In genomic region chr2:236503100-236503499, GRCh38 we compare ENCODE assay signal across 13 cellular contexts.
DNase-seq lines count a peak whose midpoint lies in the region; ATAC-seq, FAIRE-seq and TF ChIP-seq lines count a peak whose summit lies in the region.
"Had no signal": no experiment of that assay in that cellular context is flagged by ENCODE, and none has a peak within 500 bp of the region (broad histone marks: within the 10 kb centered on the region; RNA-seq: fewer than 3 reads in every experiment).

No MANE protein-coding gene starts in this region.

- peak; percentile 60; the same call in 1 of the 2 replicates for ATAC-seq in HCT116
- ATAC-seq in naive B cell (ENCODE audit: low read depth in 2 of 2) = peak; percentile 37 to 39

- CTCF ChIA-PET in HCT116 (lab: Charles Lee) (no interaction called here), RWPE1 (lab: Yijun Ruan, JAX) (no interaction called here)

- DNase-seq in CD14-positive monocyte (ENCODE audit: low spot score) = no peak
- no peak for DNase-seq in HCT116 (ENCODE audit: low read depth, low spot score)
- no peak for DNase-seq in chondrocyte (ENCODE audit: low spot score)
- DNase-seq in naive B cell = no peak
- no peak for DNase-seq in frontal cortex (ENCODE audit: low spot score in 2 of 2)
- DNase-seq in adrenal gland = no peak
- DNase-seq in KG1 (lab: John Stamatoyannopoulos, UW) = no peak
- DNase-seq in RWPE1 (ENCODE audit: low spot score) = no peak
- DNase-seq: NCI-H2081 treated with DMSO at 0.1 percent for 48 hours, OCI-M1 had no signal

- H3K27me3 Mint-ChIP-seq in CD14-positive monocyte (ENCODE audit: low read depth in 3 of 3) (peaks cover 24 to 48% (median 27%) of the 10 kb centered on the region in 3 donors), chondrocyte (ENCODE audit: low read depth) (no peaks in the 10 kb centered on the region), naive B cell (peaks cover 49 to 75% (median 71%) of the 10 kb centered on the region in 3 donors)

- H3K4me1 ChIP-seq in HCT116 (ENCODE audit: control insufficient read depth in 1 of 2, insufficient read depth in 2 of 2, low read length in 2 of 2) = no peaks in the 10 kb centered on the region
- peaks cover 0 to 3% of the 10 kb centered on the region in 2 donors for H3K4me1 ChIP-seq in adrenal gland (replicated peaks in 1 of 2)

- H3K4me3 Mint-ChIP-seq in CD14-positive monocyte (no peak overlapping the region), chondrocyte (ENCODE audit: unreplicated experiment) (no peak overlapping the region), naive B cell (no peak overlapping the region)
- H3K4me3 Mint-ChIP-seq: activated naive CD8-positive, alpha-beta T cell; T-helper 2 cell treated with Interferon-gamma antibody and Interleukin-4, amounts not matched to agents 5 μg/mL and 100 μg/mL, for 36 hours had no signal

- no peaks in the 10 kb centered on the region for H4K20me1 ChIP-seq in HCT116 (ENCODE audit: insufficient read depth)

- H3K36me3 Mint-ChIP-seq in CD14-positive monocyte (no peaks in the 10 kb centered on the region), chondrocyte (ENCODE audit: low read depth) (no peaks in the 10 kb centered on the region), naive B cell (no peaks in the 10 kb centered on the region)

- H3K4me1 Mint-ChIP-seq in CD14-positive monocyte (peaks cover 16% of the 10 kb centered on the region), chondrocyte (ENCODE audit: low read depth) (peaks cover 19% of the 10 kb centered on the region), naive B cell (peaks cover 0 to 10% (median 5%) of the 10 kb centered on the region in 3 donors)

- H3K36me3 ChIP-seq in HCT116 (ENCODE audit: control insufficient read depth in 1 of 2, insufficient read depth in 2 of 2, low read length in 2 of 2) (no peaks in the 10 kb centered on the region), adrenal gland (replicated peaks in 1 of 2) (no peaks in the 10 kb centered on the region)

- H3K9ac ChIP-seq in HCT116 (ENCODE audit: low read length) = no peak overlapping the region
- H3K9ac ChIP-seq: KMS-11 had no signal

- no peak overlapping the region for H2AFZ ChIP-seq in HCT116 (ENCODE audit: low read depth, low read length, poor library complexity, severe bottlenecking)

- RAD21 ChIA-PET in HCT116 (lab: Charles Lee; ENCODE audit: low non-redundant PET in 1 of 2, low total read pairs in 2 of 2, uncharacterized antibody in 2 of 2, unreplicated experiment in 2 of 2) = interaction anchor here in 1 of 2 experiments (0.7 kb wide), 1 partner anchor 522 kb away, joined by 5 read pairs; no protein-coding TSS in a partner anchor

- no peak for FAIRE-seq in frontal cortex (lab: Jason Lieb, UNC)

- POLR2A ChIA-PET in HCT116 (lab: Charles Lee) = no interaction called here
- POLR2A ChIA-PET in RWPE1 (lab: Yijun Ruan, JAX; ENCODE audit: low non-redundant PET) = no interaction called here

- intact Hi-C loops in CD14-positive monocyte (cut with micrococcal nuclease) = no loop called here
- intact Hi-C loops in HCT116 (cut with micrococcal nuclease) = no loop called here
- intact Hi-C loops in adrenal gland (cut with DNase I) = no loop called here

- TF ChIP-seq POLR2A in HCT116 (IDR thresholded peaks at IDR 0.05; ENCODE audit: borderline replicate concordance, extremely low read depth, insufficient read depth, insufficient read length) = no peak
- TF ChIP-seq POLR2A in adrenal gland (IDR thresholded peaks at IDR 0.05) = no peak

- peak; percentile 12 for TF ChIP-seq CTCF in CD14-positive monocyte (IDR thresholded peaks at IDR 0.05)
- TF ChIP-seq CTCF in HCT116 (IDR thresholded peaks at IDR 0.05 in 2 of 3, conservative IDR thresholded peaks at IDR 0.05 in 1 of 3; ENCODE audit: borderline replicate concordance in 1 of 3, insufficient read depth in 1 of 3, low read depth in 2 of 3, low read length in 2 of 3) = peak in 2 of 3 experiments; percentile 37; a peak in 4 of 6 replicates
- peak; percentile 51 for TF ChIP-seq CTCF in chondrocyte (IDR thresholded peaks at IDR 0.05)
- no peak for TF ChIP-seq CTCF in adrenal gland (IDR thresholded peaks at IDR 0.05)
- no peak for TF ChIP-seq CTCF in RWPE1 (conservative IDR thresholded peaks at IDR 0.05; ENCODE audit: low read depth)

- H3K27ac Mint-ChIP-seq in CD14-positive monocyte = no peak overlapping the region
- no peak overlapping the region for H3K27ac Mint-ChIP-seq in chondrocyte (ENCODE audit: unreplicated experiment)
- H3K27ac Mint-ChIP-seq in naive B cell = no peak overlapping the region
- H3K27ac Mint-ChIP-seq: activated naive CD8-positive, alpha-beta T cell; T-helper 2 cell treated with Interferon-gamma antibody and Interleukin-4, amounts not matched to agents 5 μg/mL and 100 μg/mL, for 36 hours had no signal

- no peak overlapping the region for H3K27ac ChIP-seq in HCT116 (ENCODE audit: low read depth, low read length)
- H3K27ac ChIP-seq in adrenal gland = no peak overlapping the region
- H3K27ac ChIP-seq in RWPE1 = no peak overlapping the region
- H3K27ac ChIP-seq: KMS-11 had no signal

- TF ChIP-seq RAD21 in HCT116 (IDR thresholded peaks at IDR 0.05; ENCODE audit: low read depth) = no peak

- H3K27me3 ChIP-seq in HCT116 (ENCODE audit: insufficient read depth, low read length) = peaks cover 34% of the 10 kb centered on the region
- peaks cover 13% of the 10 kb centered on the region for H3K27me3 ChIP-seq in adrenal gland

- no peaks in the 10 kb centered on the region for H3K9me2 ChIP-seq in HCT116 (ENCODE audit: insufficient read depth)

- H3K79me2 ChIP-seq in HCT116 (ENCODE audit: insufficient read depth, low read length) = no peaks in the 10 kb centered on the region

- no peaks in the 10 kb centered on the region for H3K9me3 ChIP-seq in HCT116 (ENCODE audit: control insufficient read depth in 1 of 2, insufficient read depth in 1 of 2, low read depth in 1 of 2, low read length in 2 of 2)
- no peaks in the 10 kb centered on the region for H3K9me3 ChIP-seq in adrenal gland (replicated peaks in 1 of 3)

- H3K9me3 Mint-ChIP-seq in CD14-positive monocyte (peaks cover 0 to 9% (median 0%) of the 10 kb centered on the region in 7 donors), chondrocyte (ENCODE audit: low read depth) (no peaks in the 10 kb centered on the region), naive B cell (no peaks in the 10 kb centered on the region)
- H3K9me3 Mint-ChIP-seq: T-helper 2 cell treated with Interferon-gamma antibody and Interleukin-4, amounts not matched to agents 5 μg/mL and 100 μg/mL, for 36 hours had no signal

- no TSS peak for BruUV-seq in HCT116 (replicated peaks; lab: Mats Ljungman, UMichigan)

- WGBS in adrenal gland, 4 donors = 60 to 81% (median 70%) methylated on average over 3 to 6 of the region's 6 CpGs

- H3K4me3 ChIP-seq in HCT116 (replicated peaks in 1 of 2; ENCODE audit: low read depth in 1 of 2, low read length in 2 of 2) (no peak overlapping the region), adrenal gland (no peak overlapping the region)

- no peak overlapping the region for H3K4me2 ChIP-seq in HCT116 (ENCODE audit: low read length)
- H3K4me2 ChIP-seq: KMS-11 had no signal

TF ChIP-seq in HCT116, 20 proteins besides CTCF, POLR2A, EP300 and RAD21:
- TF ChIP-seq POLR2AphosphoS5 (IDR thresholded peaks at IDR 0.05; ENCODE audit: low read depth, low read length) = no peak
- TF ChIP-seq CEBPB (IDR thresholded peaks at IDR 0.05; ENCODE audit: low read depth) = no peak
- no peak for TF ChIP-seq YY1 (IDR thresholded peaks at IDR 0.05; ENCODE audit: extremely low read depth, insufficient replicate concordance, low read depth, low read length)
- no peak for TF ChIP-seq MAX (IDR thresholded peaks at IDR 0.05)
- no peak for TF ChIP-seq ZBTB33 (IDR thresholded peaks at IDR 0.05; ENCODE audit: extremely low read depth, insufficient replicate concordance, low read length)
- no peak for TF ChIP-seq CBX3 (IDR thresholded peaks at IDR 0.05; ENCODE audit: low read depth)
- no peak for TF ChIP-seq EGR1 (IDR thresholded peaks at IDR 0.05; ENCODE audit: low read depth)
- TF ChIP-seq SRF (IDR thresholded peaks at IDR 0.05; ENCODE audit: low read depth) = no peak

Comparison
In these comparisons a context has a peak if more than half of its experiments do, and no peak if none do; other contexts are left out.
1. CTCF ChIP-seq: peak in CD14-positive monocyte (single experiment), HCT116 (2 of 3) and chondrocyte (single experiment); none in adrenal gland (0 of 6) and RWPE1 (single experiment).